Comparison of ENCODE assay signal across 28 cellular contexts in genomic region chr9:38488156-38488698, GRCh38.
"Had no signal": no experiment of that assay in that cellular context is flagged by ENCODE, and none has a peak within 500 bp of the region (broad histone marks: within the 10 kb centered on the region; RNA-seq: fewer than 3 reads in every experiment).

No MANE protein-coding gene starts in this region.

- H3K27ac ChIP-seq: neural progenitor cell, neutrophil, pancreas, prostate gland, right atrium auricular region, skin epidermis, spleen, suprapubic skin, testis, tibial artery, transverse colon, vagina had no signal

- ATAC-seq: naive thymus-derived CD4-positive, alpha-beta T cell; natural killer cell; pancreas; sciatic nerve; stimulated activated naive CD8-positive, alpha-beta T cell treated with anti-CD3 and anti-CD28 coated beads, Interleukin-15, Interleukin-2, amounts not matched to agents 100 U/mL and 50 U/mL, for 24 hours had no signal

- FAIRE-seq: pancreas, urothelium cell line had no signal

- H3K9me3 ChIP-seq: neutrophil, pancreas, prostate gland, right atrium auricular region, spleen, suprapubic skin, testis, tibial artery, transverse colon, vagina had no signal

- H3K9ac ChIP-seq: neural progenitor cell had no signal

- H3K4me3 ChIP-seq: neural progenitor cell, pancreas, prostate gland, right atrium auricular region, skin epidermis, smooth muscle cell, spleen, suprapubic skin, tibial artery, transverse colon, vagina had no signal

- H3K4me1 ChIP-seq: pancreas, prostate gland, right atrium auricular region, spleen, tibial artery, transverse colon, vagina had no signal

- H3K27me3 ChIP-seq: neural progenitor cell, pancreas, right atrium auricular region, testis, tibial artery, transverse colon, vagina had no signal

- H3K36me3 ChIP-seq: neural progenitor cell, neutrophil, pancreas, prostate gland, right atrium auricular region, spleen, suprapubic skin, tibial artery, transverse colon, vagina had no signal

- H3K4me2 ChIP-seq: neural progenitor cell, smooth muscle cell had no signal

- H2AFZ ChIP-seq: neural progenitor cell had no signal

- DNase-seq: naive thymus-derived CD4-positive, alpha-beta T cell; natural killer cell; nucleus accumbens; retina; spleen; stimulated activated CD4-positive, alpha-beta T cell treated with anti-CD3 and anti-CD28 coated beads, Interleukin-12 subunit alpha, Interleukin-12 subunit beta, amount 100 ng/mL, for 4 hours; stimulated activated CD4-positive, alpha-beta T cell treated with anti-CD3 and anti-CD28 coated beads, Interleukin-1b, Interleukin-23, amount 100 ng/mL, for 48 hours; stimulated activated CD4-positive, alpha-beta T cell treated with anti-CD3 and anti-CD28 coated beads, Interleukin-4, amount 100 ng/mL, for 1 hour; stimulated activated CD4-positive, alpha-beta T cell treated with anti-CD3 and anti-CD28 coated beads, Interleukin-4, amount 100 ng/mL, for 4 hours; stimulated activated CD8-positive, alpha-beta memory T cell treated with anti-CD3 and anti-CD28 coated beads, Interleukin-4, amount 100 ng/mL, for 48 hours; stimulated activated naive CD4-positive, alpha-beta T cell; stimulated activated naive CD8-positive, alpha-beta T cell treated with anti-CD3 and anti-CD28 coated beads, Interleukin-15, amount 100 ng/mL, for 72 hours; stimulated activated naive CD8-positive, alpha-beta T cell treated with anti-CD3 and anti-CD28 coated beads, Interleukin-15, Interleukin-2, amounts not matched to agents 100 U/mL and 50 U/mL, for 24 hours; substantia nigra; testis; tibial artery; transverse colon had no signal
